Comparison of ENCODE assay signal across 8 cellular contexts in genomic region chr17:43211480-43212402, GRCh38. TPM values are rescaled to one million over a fixed set of nuclear protein-coding genes. Genes with fewer than 3 reads are reported as not detected.
A peak's percentile ranks its signal among the peaks of the same experiment; 100 is the strongest.
DNase-seq lines count a peak whose midpoint lies in the region; ATAC-seq and TF ChIP-seq lines count a peak whose summit lies in the region.

Gene TMEM106A (plus strand): TSS chr17:43211875. CDS start chr17:43213042, 1,167 bp downstream.

- H3K27ac ChIP-seq in urinary bladder (ENCODE audit: low read depth), result peak within 1 kb of the TSS; percentile 53

- peak; percentile 87 for TF ChIP-seq POLR2A in GM19193 (IDR thresholded peaks at IDR 0.05; ENCODE audit: extremely low read depth, insufficient read depth, insufficient read length)

- peaks cover 48% of the 10 kb centered on the region for H3K36me3 ChIP-seq in adipocyte (ENCODE audit: control insufficient read depth, insufficient read depth, low read length, severe bottlenecking)
- H3K36me3 ChIP-seq in urinary bladder (ENCODE audit: insufficient read depth), result peaks cover 11% of the 10 kb centered on the region

- DNase-seq in AG10803 (ENCODE audit: low read depth) (peak; percentile 88), SW480 (ENCODE audit: low spot score) (peak; percentile 71), adipocyte (ENCODE audit: low read depth) (peak; percentile 96), left cardiac atrium (peak; percentile 87), pulmonary artery endothelial cell (ENCODE audit: low read depth, low spot score) (peak; percentile 57)

- peak; percentile 46 for TF ChIP-seq CTCF in AG10803 (conservative IDR thresholded peaks at IDR 0.05; ENCODE audit: low read length)

- ATAC-seq in HG03520 (IDR thresholded peaks at IDR 0.05; ENCODE audit: unreplicated experiment) (peak; percentile 81), left cardiac atrium (peak; percentile 93 to 97)

- H3K9ac ChIP-seq in adipocyte (ENCODE audit: low read length), result peak within 1 kb of the TSS; percentile 85

- peak within 1 kb of the TSS; percentile 71 for H3K4me3 ChIP-seq in AG10803 (ENCODE audit: low read length)
- H3K4me3 ChIP-seq in adipocyte (ENCODE audit: low read length), result peak within 1 kb of the TSS; percentile 84
- H3K4me3 ChIP-seq in urinary bladder (ENCODE audit: low read depth, low read length), result peak within 1 kb of the TSS; percentile 42

- no peaks in the 10 kb centered on the region for H3K27me3 ChIP-seq in adipocyte (replicated peaks; ENCODE audit: control insufficient read depth, insufficient read depth, low read length)

- under 1% methylated on average over 54 of the region's 54 CpGs for WGBS in urinary bladder

- H3K4me1 ChIP-seq in adipocyte (ENCODE audit: control insufficient read depth, insufficient read depth, low read length) (peaks cover 21% of the 10 kb centered on the region), urinary bladder (ENCODE audit: insufficient read depth) (no peaks in the 10 kb centered on the region)

- H3K9me3 ChIP-seq in adipocyte (ENCODE audit: control insufficient read depth, low read length), result no peaks in the 10 kb centered on the region

- intact Hi-C loops in left cardiac atrium (cut with DNase I), result no loop called here

RNA-seq across cellular contexts. Expression of gene TMEM106A, which starts in this region (rescaled TPM):
- total RNA-seq in left cardiac atrium (1 to 10 TPM; 7.6 to 8.4 TPM), pulmonary artery endothelial cell (1.6 and 2.7 TPM in 2 replicates), urinary bladder (10.7 TPM)
- polyA plus RNA-seq in urinary bladder, result 4.4 TPM

Comparison
In these comparisons a context has a peak if more than half of its experiments do, and no peak if none do; other contexts are left out.
1. Peak in every context shown above with its lines: DNase-seq, ATAC-seq, H3K4me3 ChIP-seq and H3K27ac ChIP-seq.